Comparison of ENCODE assay signal across 26 cellular contexts in genomic region chr3:129453732-129454131, GRCh38. TPM values are rescaled to one million over a fixed set of nuclear protein-coding genes. Genes with fewer than 3 reads are reported as not detected.
"Had no signal": no experiment of that assay in that cellular context is flagged by ENCODE, and none has a peak within 500 bp of the region (broad histone marks: within the 10 kb centered on the region; RNA-seq: fewer than 3 reads in every experiment).

No MANE protein-coding gene starts in this region.

- H3K27ac ChIP-seq: parathyroid adenoma, psoas muscle, sigmoid colon, uterus had no signal

- H3K4me3 ChIP-seq: psoas muscle, sigmoid colon, uterus had no signal

- DNase-seq: activated CD4-positive, alpha-beta memory T cell treated with anti-CD3 and anti-CD28 coated beads for 36 hours; activated CD4-positive, alpha-beta T cell treated with anti-CD3 and anti-CD28 coated beads, Interleukin-2, amount 10 ng/mL, durations not matched to agents 24 days and 14 days; activated CD4-positive, CD25-positive, alpha-beta regulatory T cell treated with anti-CD3 and anti-CD28 coated beads, Interleukin-2, amount 50 U/mL, for 72 hours; activated CD8-positive, alpha-beta memory T cell treated with anti-CD3 and anti-CD28 coated beads, Interleukin-2, amount 50 U/mL, for 4 hours; activated effector memory CD4-positive, alpha-beta T cell treated with anti-CD3 and anti-CD28 coated beads, Interleukin-2, amount 50 U/mL, for 16 hours; activated naive CD4-positive, alpha-beta T cell treated with anti-CD3 and anti-CD28 coated beads for 36 hours; activated naive CD8-positive, alpha-beta T cell treated with anti-CD3 and anti-CD28 coated beads for 36 hours; activated T-cell treated with anti-CD3 and anti-CD28 coated beads, Interleukin-2, amount 50 U/mL, for 1 hour; amniotic stem cell; cortex of kidney; foreskin melanocyte; islet precursor cell; naive B cell; psoas muscle; sigmoid colon; small intestine; stimulated activated CD4-positive, alpha-beta T cell treated with anti-CD3 and anti-CD28 coated beads, Interleukin-4, amount 100 ng/mL, for 24 hours; stimulated activated naive CD8-positive, alpha-beta T cell treated with anti-CD3 and anti-CD28 coated beads, Interleukin-15, amount 100 ng/mL, for 72 hours; substantia nigra; T-helper 17 cell; T1000; uterus had no signal

- H3K9me3 ChIP-seq: psoas muscle, sigmoid colon, uterus had no signal

- H3K4me1 ChIP-seq: sigmoid colon, uterus had no signal

- ATAC-seq: psoas muscle; stimulated activated effector memory CD8-positive, alpha-beta T cell treated with anti-CD3 and anti-CD28 coated beads, Interleukin-12 subunit alpha, Interleukin-12 subunit beta, amount 100 ng/mL, for 72 hours; stimulated activated naive CD8-positive, alpha-beta T cell treated with anti-CD3 and anti-CD28 coated beads, Interleukin-15, amount 100 ng/mL, for 72 hours; T-helper 17 cell had no signal

- H3K36me3 ChIP-seq: uterus had no signal

- H3K27me3 ChIP-seq: sigmoid colon, uterus had no signal

RNA-seq across cellular contexts. Expression of gene EFCAB12, which starts 25.3 kb away (rescaled TPM):
- total RNA-seq: bronchial epithelial cell, lower leg skin, psoas muscle had no signal
